In genomic region chr11:65521777-65522521, GRCh38 we compare ENCODE assay signal across 7 cellular contexts. TPM values are rescaled to one million over a fixed set of nuclear protein-coding genes. Genes with fewer than 3 reads are reported as not detected.
A peak's percentile ranks its signal among the peaks of the same experiment; 100 is the strongest.
DNase-seq lines count a peak whose midpoint lies in the region; ATAC-seq, FAIRE-seq and TF ChIP-seq lines count a peak whose summit lies in the region.
"Not testable (repeated sequence)": the region's sequence is repeated elsewhere in the genome, so short reads cannot be mapped to it uniquely, and the experiment has no call there.

No MANE protein-coding gene starts in this region.

- peak overlapping the region in 6 of 8 donors; percentile 44 to 77 (median 54) for H3K27ac Mint-ChIP-seq in CD8-positive, alpha-beta memory T cell
- H3K27ac Mint-ChIP-seq in activated naive CD8-positive, alpha-beta T cell treated with anti-CD3 and anti-CD28 coated beads, Interleukin-2, amount 50 U/mL, for 24 hours: peak overlapping the region; percentile 67

- POLR2A ChIA-PET in CD8-positive, alpha-beta memory T cell (lab: Charles Lee): interaction anchor here (0.6 kb wide), 1 partner anchor 16 kb away, joined by 3 read pairs; no protein-coding TSS in a partner anchor

- H3K4me1 Mint-ChIP-seq in CD8-positive, alpha-beta memory T cell: peaks cover 37 to 47% (median 37%) of the 10 kb centered on the region in 3 donors
- peaks cover 37% of the 10 kb centered on the region for H3K4me1 Mint-ChIP-seq in activated naive CD8-positive, alpha-beta T cell treated with anti-CD3 and anti-CD28 coated beads, Interleukin-2, amount 50 U/mL, for 24 hours

- CTCF ChIA-PET in CD8-positive, alpha-beta memory T cell (lab: Charles Lee): interaction anchor here (2.0 kb wide), 1 partner anchor 106 kb away, joined by 5 read pairs; no protein-coding TSS in a partner anchor

- H3K9me3 Mint-ChIP-seq in CD8-positive, alpha-beta memory T cell; activated naive CD8-positive, alpha-beta T cell treated with anti-CD3 and anti-CD28 coated beads, Interleukin-2, amount 50 U/mL, for 24 hours: not testable (repeated sequence)

- peak; percentile 73 for FAIRE-seq in RCC 7860 (lab: Jason Lieb, UNC)

- ATAC-seq in activated naive CD8-positive, alpha-beta T cell treated with anti-CD3 and anti-CD28 coated beads, Interleukin-2, amount 50 U/mL, for 24 hours; sciatic nerve: not testable (repeated sequence)

- H3K36me3 Mint-ChIP-seq in CD8-positive, alpha-beta memory T cell; activated naive CD8-positive, alpha-beta T cell treated with anti-CD3 and anti-CD28 coated beads, Interleukin-2, amount 50 U/mL, for 24 hours (ENCODE audit: low read depth): not testable (repeated sequence)

- intact Hi-C loops in sciatic nerve (cut with DNase I): not testable (repeated sequence)

- TF ChIP-seq CTCF in fibroblast of villous mesenchyme (IDR thresholded peaks at IDR 0.05; ENCODE audit: insufficient read depth, low read depth, low read length): not testable (repeated sequence)

- H3K27me3 Mint-ChIP-seq in CD8-positive, alpha-beta memory T cell; activated naive CD8-positive, alpha-beta T cell treated with anti-CD3 and anti-CD28 coated beads, Interleukin-2, amount 50 U/mL, for 24 hours: not testable (repeated sequence)

- DNase-seq in CD8-positive, alpha-beta memory T cell: peak in 2 of 5 donors; percentile 42 to 70
- DNase-seq in RCC 7860 (ENCODE audit: low spot score): peak; percentile 53
- peak; percentile 40 for DNase-seq in activated T-cell treated with anti-CD3 and anti-CD28 coated beads, Interleukin-2, amount 50 U/mL, for 1 hour
- DNase-seq in activated naive CD8-positive, alpha-beta T cell treated with anti-CD3 and anti-CD28 coated beads, Interleukin-2, amount 50 U/mL, for 24 hours: not testable (repeated sequence)
- DNase-seq in fibroblast of villous mesenchyme (ENCODE audit: low read depth): peak; percentile 84
- DNase-seq in mesenteric fat pad (ENCODE audit: low spot score): peak; percentile 53
- peak; percentile 38 for DNase-seq in sciatic nerve (ENCODE audit: low spot score)

- peaks cover 44% of the 10 kb centered on the region for H3K4me1 ChIP-seq in CD8-positive, alpha-beta memory T cell (ENCODE audit: insufficient read depth, low read length)

- H3K27ac ChIP-seq in CD8-positive, alpha-beta memory T cell (ENCODE audit: low read depth, low read length): peak overlapping the region; percentile 9

- peak overlapping the region in 6 of 7 donors; percentile 33 to 79 (median 58) for H3K4me3 Mint-ChIP-seq in CD8-positive, alpha-beta memory T cell
- H3K4me3 Mint-ChIP-seq in activated naive CD8-positive, alpha-beta T cell treated with anti-CD3 and anti-CD28 coated beads, Interleukin-2, amount 50 U/mL, for 24 hours: peak overlapping the region; percentile 55

- not testable (repeated sequence) for H3K9me3 ChIP-seq in CD8-positive, alpha-beta memory T cell (ENCODE audit: low read length)

- not testable (repeated sequence) for H3K36me3 ChIP-seq in CD8-positive, alpha-beta memory T cell (ENCODE audit: insufficient read depth, low read length)

- H3K27me3 ChIP-seq in CD8-positive, alpha-beta memory T cell (ENCODE audit: insufficient read depth, low read length, poor library complexity, severe bottlenecking): not testable (repeated sequence)

- H3K4me3 ChIP-seq in CD8-positive, alpha-beta memory T cell (ENCODE audit: low read length): peak overlapping the region; percentile 43
- not testable (repeated sequence) for H3K4me3 ChIP-seq in fibroblast of villous mesenchyme (ENCODE audit: low read depth, low read length)

RNA-seq across cellular contexts. Expression of gene SCYL1, which starts 2.9 kb away (rescaled TPM):
- total RNA-seq in CD8-positive, alpha-beta memory T cell: 10 to 100 TPM; 85.1 to 88.5 TPM
- polyA plus RNA-seq in CD8-positive, alpha-beta memory T cell: 42.1 TPM
- total RNA-seq in fibroblast of villous mesenchyme (125 and 135 TPM in 2 replicates), mesenteric fat pad (87.0 TPM), sciatic nerve (64.0 TPM)

RNA-seq across cellular contexts. Expression of gene MALAT1, which starts 23.1 kb away (rescaled TPM):
- total RNA-seq in CD8-positive, alpha-beta memory T cell: 1,000 to 10,000 TPM; 4,639 to 4,912 TPM
- 2,529 TPM for polyA plus RNA-seq in CD8-positive, alpha-beta memory T cell
- total RNA-seq in fibroblast of villous mesenchyme: 12,351 and 16,563 TPM in 2 replicates
- 11,495 TPM for total RNA-seq in mesenteric fat pad
- total RNA-seq in sciatic nerve: 14,857 TPM

RNA-seq across cellular contexts. Expression of gene LTBP3, which starts 36.2 kb away (rescaled TPM):
- 10 to 100 TPM; 33.2 to 35.4 TPM for total RNA-seq in CD8-positive, alpha-beta memory T cell
- polyA plus RNA-seq in CD8-positive, alpha-beta memory T cell: 17.9 TPM
- total RNA-seq in fibroblast of villous mesenchyme: 23.7 and 24.2 TPM in 2 replicates
- 91.9 TPM for total RNA-seq in mesenteric fat pad
- total RNA-seq in sciatic nerve: 306 TPM

RNA-seq across cellular contexts. Expression of gene ZNRD2, which starts 48.3 kb away (rescaled TPM):
- 10 to 100 TPM; 69.6 to 77.9 TPM for total RNA-seq in CD8-positive, alpha-beta memory T cell
- polyA plus RNA-seq in CD8-positive, alpha-beta memory T cell: 81.4 TPM
- total RNA-seq in fibroblast of villous mesenchyme: 31.1 and 49.6 TPM in 2 replicates
- total RNA-seq in mesenteric fat pad: 34.9 TPM
- 23.7 TPM for total RNA-seq in sciatic nerve

RNA-seq across cellular contexts. Expression of gene FAM89B, which starts 50.4 kb away (rescaled TPM):
- total RNA-seq in CD8-positive, alpha-beta memory T cell: 10 to 100 TPM; 30.8 to 34.1 TPM
- polyA plus RNA-seq in CD8-positive, alpha-beta memory T cell: 138 TPM
- total RNA-seq in fibroblast of villous mesenchyme (19.0 and 27.4 TPM in 2 replicates), mesenteric fat pad (37.4 TPM), sciatic nerve (44.1 TPM)
